ENCODE assay signal across 15 cellular contexts in the genomic region with DNA sequence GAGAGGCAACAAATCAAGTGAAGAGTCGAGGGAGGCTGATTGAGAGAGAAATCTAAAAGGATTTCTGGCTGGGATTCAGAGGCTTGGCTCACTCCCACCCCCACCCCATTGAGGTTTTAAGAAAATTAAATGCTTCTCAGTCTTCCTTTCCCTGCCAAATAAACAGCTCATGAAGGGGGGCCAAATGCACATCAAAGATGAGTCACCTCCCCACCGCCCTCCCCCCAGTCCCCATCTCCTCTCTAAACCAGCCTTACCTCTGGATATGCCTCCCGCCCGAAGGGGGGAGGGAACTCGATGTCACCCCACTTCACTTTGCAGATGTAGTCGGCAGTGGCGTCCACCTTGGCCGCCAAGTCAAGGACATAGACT. TPM values are rescaled to one million over a fixed set of nuclear protein-coding genes. Genes with fewer than 3 reads are reported as not detected.
A peak's percentile ranks its signal among the peaks of the same experiment; 100 is the strongest.
DNase-seq lines count a peak whose midpoint lies in the region; ATAC-seq and TF ChIP-seq lines count a peak whose summit lies in the region.
"Had no signal": no experiment of that assay in that cellular context is flagged by ENCODE, and none has a peak within 500 bp of the region (broad histone marks: within the 10 kb centered on the region; RNA-seq: fewer than 3 reads in every experiment).

No MANE protein-coding gene starts in this region.

- WGBS in esophagus squamous epithelium, 2 donors, result 63 to 68% methylated on average over 2 to 3 of the region's 8 CpGs

- no peaks in the 10 kb centered on the region for H3K4me1 ChIP-seq in A673 (ENCODE audit: insufficient read depth, low read length, poor library complexity, severe bottlenecking)
- H3K4me1 ChIP-seq in adipocyte (ENCODE audit: control insufficient read depth, insufficient read depth, low read length), result peaks cover 41% of the 10 kb centered on the region
- no peaks in the 10 kb centered on the region for H3K4me1 ChIP-seq in left lung
- H3K4me1 ChIP-seq in esophagus squamous epithelium, result no peaks in the 10 kb centered on the region
- H3K4me1 ChIP-seq: BLaER1 treated with 17β-estradiol and CSF1 and Interleukin-3, amounts not matched to agents 10 nM and 100 nM; suprapubic skin had no signal

- peaks cover 77% of the 10 kb centered on the region for H3K36me3 Mint-ChIP-seq in stimulated activated memory B cell treated with anti-CD40 and anti-IgM and Interleukin-4, amounts not matched to agents 10 μg/mL and 1 μg/mL and 100 μg/mL, for 72 hours

- no peak overlapping the region for H3K27ac Mint-ChIP-seq in stimulated activated memory B cell treated with anti-CD40 and anti-IgM and Interleukin-4, amounts not matched to agents 10 μg/mL and 1 μg/mL and 100 μg/mL, for 72 hours

- H3K27me3 ChIP-seq in A673 (replicated peaks; ENCODE audit: insufficient read depth, low read depth, low read length, poor library complexity) (no peaks in the 10 kb centered on the region), adipocyte (replicated peaks; ENCODE audit: control insufficient read depth, insufficient read depth, low read length) (no peaks in the 10 kb centered on the region), left lung (no peaks in the 10 kb centered on the region), esophagus squamous epithelium (no peaks in the 10 kb centered on the region)
- H3K27me3 ChIP-seq: BLaER1 treated with 17β-estradiol and CSF1 and Interleukin-3, amounts not matched to agents 10 nM and 100 nM; suprapubic skin had no signal

- POLR2A ChIA-PET in A673 (lab: Charles Lee; ENCODE audit: low non-redundant PET), result no interaction called here

- DNase-seq in A673 (ENCODE audit: low spot score), result peak; percentile 55
- DNase-seq in HCEC 1CT, result peak; percentile 70
- no peak for DNase-seq in adipocyte (ENCODE audit: low read depth)
- DNase-seq in left lung, result no peak
- no peak for DNase-seq in esophagus squamous epithelium (lab: John Stamatoyannopoulos, UW)
- DNase-seq in left lobe of liver (ENCODE audit: low spot score), result no peak
- DNase-seq in caudate nucleus (lab: John Stamatoyannopoulos, UW), result no peak
- DNase-seq: activated naive CD4-positive, alpha-beta T cell; naive B cell; NCI-H2029; SHP77; stimulated activated CD4-positive, alpha-beta T cell treated with anti-CD3 and anti-CD28 coated beads, Interleukin-1b, Interleukin-23, amount 100 ng/mL, for 48 hours had no signal

- no TSS peak for BruUV-seq in A673 (replicated peaks; lab: Mats Ljungman, UMichigan)

- TF ChIP-seq POLR2A in esophagus squamous epithelium (IDR thresholded peaks at IDR 0.05), result no peak

- peak overlapping the region; percentile 57 for H3K9ac ChIP-seq in adipocyte (ENCODE audit: low read length)
- H3K9ac ChIP-seq: BLaER1 treated with 17β-estradiol and CSF1 and Interleukin-3, amounts not matched to agents 10 nM and 100 nM had no signal

- no peaks in the 10 kb centered on the region for H3K9me3 Mint-ChIP-seq in stimulated activated memory B cell treated with anti-CD40 and anti-IgM and Interleukin-4, amounts not matched to agents 10 μg/mL and 1 μg/mL and 100 μg/mL, for 72 hours
- H3K9me3 Mint-ChIP-seq: naive B cell had no signal

- H3K27ac ChIP-seq in A673 (ENCODE audit: low read depth, low read length, poor library complexity, severe bottlenecking) (no peak overlapping the region), left lung (no peak overlapping the region), esophagus squamous epithelium (no peak overlapping the region), caudate nucleus (ENCODE audit: low read depth, low read length) (no peak overlapping the region)
- H3K27ac ChIP-seq: BLaER1 treated with 17β-estradiol and CSF1 and Interleukin-3, amounts not matched to agents 10 nM and 100 nM; suprapubic skin had no signal

- H3K4me3 ChIP-seq in A673 (ENCODE audit: low read depth, low read length, poor library complexity, severe bottlenecking) (no peak overlapping the region), adipocyte (ENCODE audit: low read length) (no peak overlapping the region), left lung (no peak overlapping the region), esophagus squamous epithelium (no peak overlapping the region)
- H3K4me3 ChIP-seq: BLaER1 treated with 17β-estradiol and CSF1 and Interleukin-3, amounts not matched to agents 10 nM and 100 nM; suprapubic skin had no signal

- H3K27me3 Mint-ChIP-seq in stimulated activated memory B cell treated with anti-CD40 and anti-IgM and Interleukin-4, amounts not matched to agents 10 μg/mL and 1 μg/mL and 100 μg/mL, for 72 hours, result no peaks in the 10 kb centered on the region
- H3K27me3 Mint-ChIP-seq: naive B cell had no signal

- peak; percentile 34 for ATAC-seq in left lung
- no peak for ATAC-seq in left lobe of liver
- ATAC-seq in stimulated activated memory B cell treated with anti-CD40 and anti-IgM and Interleukin-4, amounts not matched to agents 10 μg/mL and 1 μg/mL and 100 μg/mL, for 72 hours, result no peak

- intact Hi-C loops in A673 (cut with micrococcal nuclease; ENCODE audit: unreplicated experiment) (no loop called here), left lung (cut with DNase I) (no loop called here), esophagus squamous epithelium (cut with DNase I) (no loop called here)

- no peaks in the 10 kb centered on the region for H3K9me3 ChIP-seq in A673 (ENCODE audit: low read depth, low read length, poor library complexity, severe bottlenecking)
- H3K9me3 ChIP-seq in adipocyte (ENCODE audit: control insufficient read depth, low read length), result no peaks in the 10 kb centered on the region
- H3K9me3 ChIP-seq in left lung, result no peaks in the 10 kb centered on the region
- H3K9me3 ChIP-seq in esophagus squamous epithelium, result no peaks in the 10 kb centered on the region
- H3K9me3 ChIP-seq: BLaER1 treated with 17β-estradiol and CSF1 and Interleukin-3, amounts not matched to agents 10 nM and 100 nM; suprapubic skin had no signal

- H3K4me1 Mint-ChIP-seq in stimulated activated memory B cell treated with anti-CD40 and anti-IgM and Interleukin-4, amounts not matched to agents 10 μg/mL and 1 μg/mL and 100 μg/mL, for 72 hours, result no peaks in the 10 kb centered on the region

- H3K36me3 ChIP-seq in A673 (ENCODE audit: insufficient read depth, low read length, poor library complexity, severe bottlenecking) (peaks cover 56% of the 10 kb centered on the region), adipocyte (ENCODE audit: control insufficient read depth, insufficient read depth, low read length, severe bottlenecking) (peaks cover 96% of the 10 kb centered on the region), left lung (peaks cover 5 to 100% of the 10 kb centered on the region in 2 donors), esophagus squamous epithelium (peaks cover 31 to 100% (median 59%) of the 10 kb centered on the region in 3 donors)

- CTCF ChIA-PET in A673 (lab: Charles Lee), result no interaction called here

- TF ChIP-seq CTCF in A673 (conservative IDR thresholded peaks at IDR 0.05; ENCODE audit: low read depth, low read length) (no peak), left lung (IDR thresholded peaks at IDR 0.05) (no peak), esophagus squamous epithelium (IDR thresholded peaks at IDR 0.05) (no peak)

- H3K4me3 Mint-ChIP-seq in stimulated activated memory B cell treated with anti-CD40 and anti-IgM and Interleukin-4, amounts not matched to agents 10 μg/mL and 1 μg/mL and 100 μg/mL, for 72 hours, result no peak overlapping the region
- H3K4me3 Mint-ChIP-seq: naive B cell had no signal

RNA-seq across cellular contexts. Expression of gene ACLY, which starts 11.6 kb away (rescaled TPM):
- total RNA-seq in A673 (2021) (175 and 191 TPM in 2 replicates), left lung (100 to 1,000 TPM; 129 to 204 TPM), esophagus squamous epithelium (100 to 1,000 TPM in 1 of 4 donors, 10 to 100 TPM in 3; 51.5 to 121 (median 62.7) TPM), left lobe of liver (20.9 TPM)

RNA-seq across cellular contexts. Expression of gene ODAD4, which starts 23.2 kb away (rescaled TPM):
- total RNA-seq in A673 (2021) (0.97 and 1.8 TPM in 2 replicates), left lung (1 to 10 TPM in 1 of 2 donors, under 1 TPM in 1; 0.73 to 3.2 TPM), esophagus squamous epithelium (under 1 TPM in 1 of 4 donors, not detected in 3; 0.38 TPM), left lobe of liver (0.30 TPM)

RNA-seq across cellular contexts. Expression of gene KLHL11, which starts 41.9 kb away (rescaled TPM):
- 10.8 and 12.0 TPM in 2 replicates for total RNA-seq in A673 (2021)
- total RNA-seq in left lung, result 10 to 100 TPM; 11.0 to 13.3 TPM
- 10 to 100 TPM; 11.8 to 20.4 (median 13.1) TPM for total RNA-seq in esophagus squamous epithelium
- total RNA-seq in left lobe of liver, result 5.9 TPM

RNA-seq across cellular contexts. Expression of gene CNP, which starts 59.4 kb away (rescaled TPM):
- total RNA-seq in A673 (2021) (55.5 and 55.6 TPM in 2 replicates), left lung (10 to 100 TPM; 61.5 to 64.9 TPM), esophagus squamous epithelium (10 to 100 TPM; 45.3 to 66.0 (median 53.0) TPM), left lobe of liver (31.4 TPM)

Comparison
In these comparisons a context has a peak if more than half of its experiments do, and no peak if none do; other contexts are left out.
1. DNase-seq: peak in A673 (single experiment) and HCEC 1CT (single experiment); none in adipocyte (single experiment), left lung (0 of 2), esophagus squamous epithelium (single experiment), left lobe of liver (single experiment) and caudate nucleus (0 of 61).